Comparison of ENCODE assay signal across 1 cellular context in the genomic region with DNA sequence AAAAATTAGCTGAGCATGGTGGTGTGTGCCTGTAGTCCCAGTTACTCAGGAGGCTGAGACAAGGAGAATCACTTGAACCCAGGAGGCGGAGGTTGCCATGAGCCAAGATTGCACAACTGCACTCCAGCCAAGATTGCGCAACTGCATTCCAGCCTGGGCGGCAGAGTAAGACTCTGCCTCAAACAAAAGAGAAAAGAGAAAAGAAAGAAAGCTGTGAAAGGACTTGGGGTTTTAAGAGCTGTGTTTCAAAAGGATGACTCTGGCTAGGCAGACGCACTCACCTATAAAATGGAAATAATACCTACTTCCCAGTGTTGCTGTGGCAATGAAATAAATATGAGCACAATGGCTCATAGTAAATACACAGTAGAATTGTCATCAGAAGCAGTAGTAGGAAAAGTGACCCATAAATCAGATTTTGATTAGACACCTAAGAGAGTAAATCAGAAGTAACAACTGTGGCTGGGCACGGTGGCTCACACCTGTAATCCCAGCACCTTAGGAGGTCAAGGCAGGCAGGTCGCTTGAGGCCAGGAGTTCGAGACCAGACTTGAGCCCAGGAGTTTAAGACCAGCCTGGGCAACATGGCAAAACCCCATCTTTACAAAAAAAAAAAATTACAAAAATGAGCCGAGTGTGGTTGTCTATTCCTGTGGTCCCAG.
TF ChIP-seq lines count a peak whose summit lies in the region.

No MANE protein-coding gene starts in this region.

TF ChIP-seq in K562, 482 proteins besides CTCF, POLR2A, EP300 and RAD21 (continued from another document):
- TF ChIP-seq, protein P1, sequence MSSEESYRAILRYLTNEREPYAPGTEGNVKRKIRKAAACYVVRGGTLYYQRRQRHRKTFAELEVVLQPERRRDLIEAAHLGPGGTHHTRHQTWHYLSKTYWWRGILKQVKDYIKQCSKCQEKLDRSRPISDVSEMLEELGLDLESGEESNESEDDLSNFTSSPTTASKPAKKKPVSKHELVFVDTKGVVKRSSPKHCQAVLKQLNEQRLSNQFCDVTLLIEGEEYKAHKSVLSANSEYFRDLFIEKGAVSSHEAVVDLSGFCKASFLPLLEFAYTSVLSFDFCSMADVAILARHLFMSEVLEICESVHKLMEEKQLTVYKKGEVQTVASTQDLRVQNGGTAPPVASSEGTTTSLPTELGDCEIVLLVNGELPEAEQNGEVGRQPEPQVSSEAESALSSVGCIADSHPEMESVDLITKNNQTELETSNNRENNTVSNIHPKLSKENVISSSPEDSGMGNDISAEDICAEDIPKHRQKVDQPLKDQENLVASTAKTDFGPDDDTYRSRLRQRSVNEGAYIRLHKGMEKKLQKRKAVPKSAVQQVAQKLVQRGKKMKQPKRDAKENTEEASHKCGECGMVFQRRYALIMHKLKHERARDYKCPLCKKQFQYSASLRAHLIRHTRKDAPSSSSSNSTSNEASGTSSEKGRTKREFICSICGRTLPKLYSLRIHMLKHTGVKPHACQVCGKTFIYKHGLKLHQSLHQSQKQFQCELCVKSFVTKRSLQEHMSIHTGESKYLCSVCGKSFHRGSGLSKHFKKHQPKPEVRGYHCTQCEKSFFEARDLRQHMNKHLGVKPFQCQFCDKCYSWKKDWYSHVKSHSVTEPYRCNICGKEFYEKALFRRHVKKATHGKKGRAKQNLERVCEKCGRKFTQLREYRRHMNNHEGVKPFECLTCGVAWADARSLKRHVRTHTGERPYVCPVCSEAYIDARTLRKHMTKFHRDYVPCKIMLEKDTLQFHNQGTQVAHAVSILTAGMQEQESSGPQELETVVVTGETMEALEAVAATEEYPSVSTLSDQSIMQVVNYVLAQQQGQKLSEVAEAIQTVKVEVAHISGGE (CRISPR knock-in tag; IDR thresholded peaks at IDR 0.05): no peak
- TF ChIP-seq WHSC1 (IDR thresholded peaks at IDR 0.05; ENCODE audit: low read length): no peak
- TF ChIP-seq ATF7 (IDR thresholded peaks at IDR 0.05): 0 out of 2 replicates have a peak, but pooled peaks have one; percentile 34
- TF ChIP-seq, protein P2, sequence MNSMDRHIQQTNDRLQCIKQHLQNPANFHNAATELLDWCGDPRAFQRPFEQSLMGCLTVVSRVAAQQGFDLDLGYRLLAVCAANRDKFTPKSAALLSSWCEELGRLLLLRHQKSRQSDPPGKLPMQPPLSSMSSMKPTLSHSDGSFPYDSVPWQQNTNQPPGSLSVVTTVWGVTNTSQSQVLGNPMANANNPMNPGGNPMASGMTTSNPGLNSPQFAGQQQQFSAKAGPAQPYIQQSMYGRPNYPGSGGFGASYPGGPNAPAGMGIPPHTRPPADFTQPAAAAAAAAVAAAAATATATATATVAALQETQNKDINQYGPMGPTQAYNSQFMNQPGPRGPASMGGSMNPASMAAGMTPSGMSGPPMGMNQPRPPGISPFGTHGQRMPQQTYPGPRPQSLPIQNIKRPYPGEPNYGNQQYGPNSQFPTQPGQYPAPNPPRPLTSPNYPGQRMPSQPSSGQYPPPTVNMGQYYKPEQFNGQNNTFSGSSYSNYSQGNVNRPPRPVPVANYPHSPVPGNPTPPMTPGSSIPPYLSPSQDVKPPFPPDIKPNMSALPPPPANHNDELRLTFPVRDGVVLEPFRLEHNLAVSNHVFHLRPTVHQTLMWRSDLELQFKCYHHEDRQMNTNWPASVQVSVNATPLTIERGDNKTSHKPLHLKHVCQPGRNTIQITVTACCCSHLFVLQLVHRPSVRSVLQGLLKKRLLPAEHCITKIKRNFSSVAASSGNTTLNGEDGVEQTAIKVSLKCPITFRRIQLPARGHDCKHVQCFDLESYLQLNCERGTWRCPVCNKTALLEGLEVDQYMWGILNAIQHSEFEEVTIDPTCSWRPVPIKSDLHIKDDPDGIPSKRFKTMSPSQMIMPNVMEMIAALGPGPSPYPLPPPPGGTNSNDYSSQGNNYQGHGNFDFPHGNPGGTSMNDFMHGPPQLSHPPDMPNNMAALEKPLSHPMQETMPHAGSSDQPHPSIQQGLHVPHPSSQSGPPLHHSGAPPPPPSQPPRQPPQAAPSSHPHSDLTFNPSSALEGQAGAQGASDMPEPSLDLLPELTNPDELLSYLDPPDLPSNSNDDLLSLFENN (IDR thresholded peaks at IDR 0.05; ENCODE audit: low read depth in 2 of 2, low read length in 2 of 2): no peak
- no peak for TF ChIP-seq MCM5 (IDR thresholded peaks at IDR 0.05; ENCODE audit: low read depth)
- peak; percentile 99 for TF ChIP-seq CEBPG (CRISPR knock-in tag; IDR thresholded peaks at IDR 0.05)
- peak; percentile 99 to 100 for TF ChIP-seq CEBPG (tag; conservative IDR thresholded peaks at IDR 0.05 in 1 of 2, IDR thresholded peaks at IDR 0.05 in 1 of 2)
- peak; percentile 58; the same call in 1 of the 2 replicates for TF ChIP-seq SOX6 (IDR thresholded peaks at IDR 0.05)
- TF ChIP-seq, protein P3, sequence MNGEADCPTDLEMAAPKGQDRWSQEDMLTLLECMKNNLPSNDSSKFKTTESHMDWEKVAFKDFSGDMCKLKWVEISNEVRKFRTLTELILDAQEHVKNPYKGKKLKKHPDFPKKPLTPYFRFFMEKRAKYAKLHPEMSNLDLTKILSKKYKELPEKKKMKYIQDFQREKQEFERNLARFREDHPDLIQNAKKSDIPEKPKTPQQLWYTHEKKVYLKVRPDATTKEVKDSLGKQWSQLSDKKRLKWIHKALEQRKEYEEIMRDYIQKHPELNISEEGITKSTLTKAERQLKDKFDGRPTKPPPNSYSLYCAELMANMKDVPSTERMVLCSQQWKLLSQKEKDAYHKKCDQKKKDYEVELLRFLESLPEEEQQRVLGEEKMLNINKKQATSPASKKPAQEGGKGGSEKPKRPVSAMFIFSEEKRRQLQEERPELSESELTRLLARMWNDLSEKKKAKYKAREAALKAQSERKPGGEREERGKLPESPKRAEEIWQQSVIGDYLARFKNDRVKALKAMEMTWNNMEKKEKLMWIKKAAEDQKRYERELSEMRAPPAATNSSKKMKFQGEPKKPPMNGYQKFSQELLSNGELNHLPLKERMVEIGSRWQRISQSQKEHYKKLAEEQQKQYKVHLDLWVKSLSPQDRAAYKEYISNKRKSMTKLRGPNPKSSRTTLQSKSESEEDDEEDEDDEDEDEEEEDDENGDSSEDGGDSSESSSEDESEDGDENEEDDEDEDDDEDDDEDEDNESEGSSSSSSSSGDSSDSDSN (IDR thresholded peaks at IDR 0.05; ENCODE audit: borderline replicate concordance in 1 of 2, low read depth in 2 of 2, low read length in 2 of 2): no peak
- peak; percentile 22; the same call in 1 of the 2 replicates for TF ChIP-seq CXXC5 (CRISPR knock-in tag; IDR thresholded peaks at IDR 0.05)
- no peak for TF ChIP-seq ZKSCAN3 (CRISPR knock-in tag; IDR thresholded peaks at IDR 0.05)
- no peak for TF ChIP-seq ZNF444 (CRISPR knock-in tag; IDR thresholded peaks at IDR 0.05)
- TF ChIP-seq MAZ (CRISPR knock-in tag; conservative IDR thresholded peaks at IDR 0.05 in 1 of 2, IDR thresholded peaks at IDR 0.05 in 1 of 2): no peak
- TF ChIP-seq, protein P4, sequence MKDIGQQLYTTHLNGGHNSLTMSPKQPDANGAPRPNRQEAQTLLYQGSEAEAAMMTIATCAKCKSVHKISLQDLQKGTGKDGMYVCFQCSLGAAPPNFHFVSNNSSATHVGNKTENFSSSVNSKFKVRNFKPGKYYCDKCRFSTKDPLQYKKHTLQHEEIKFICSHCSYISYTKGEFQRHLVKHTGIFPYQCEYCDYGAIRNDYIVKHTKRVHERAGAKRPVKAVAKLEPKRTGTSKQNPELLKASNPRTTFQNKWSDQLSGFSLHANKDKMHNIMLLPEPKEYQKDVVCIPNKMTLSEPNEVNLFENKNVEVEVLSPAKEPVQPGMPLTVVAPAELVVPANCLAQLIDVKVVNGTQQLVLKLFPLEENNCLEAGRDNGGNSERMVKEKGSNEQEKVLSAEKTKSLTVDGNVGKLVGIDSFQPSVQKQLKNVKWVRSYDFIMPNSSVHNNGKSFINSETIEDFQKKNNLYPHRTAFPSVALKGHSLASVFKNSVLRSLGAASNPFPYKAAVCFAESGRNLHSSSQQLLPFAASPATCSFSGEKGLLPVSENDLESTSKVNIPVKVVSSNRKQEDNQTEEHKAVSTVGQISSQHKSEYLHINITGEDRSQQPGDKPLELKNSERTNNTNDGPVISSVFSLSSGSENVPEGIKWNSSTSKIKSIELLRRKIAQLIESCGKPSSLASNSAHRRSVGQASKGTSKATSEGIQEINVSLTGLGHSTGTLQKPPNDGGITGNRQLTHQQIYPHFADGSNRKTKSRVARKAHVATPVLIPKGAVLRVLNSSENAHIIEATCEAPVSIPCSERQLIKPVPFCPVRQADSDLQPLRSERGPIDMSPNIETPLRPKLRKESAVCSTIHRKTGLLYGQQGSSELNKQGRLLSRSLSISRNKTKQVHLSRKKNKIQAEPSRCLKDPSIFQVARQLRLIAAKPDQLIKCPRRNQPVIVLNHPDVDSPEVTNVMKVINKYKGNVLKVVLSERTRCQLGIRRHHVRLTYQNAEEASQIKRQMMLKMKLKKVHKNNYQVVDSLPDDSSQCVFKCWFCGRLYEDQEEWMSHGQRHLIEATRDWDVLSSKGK (CRISPR knock-in tag; IDR thresholded peaks at IDR 0.05): no peak
- no peak for TF ChIP-seq TFAM (CRISPR knock-in tag; conservative IDR thresholded peaks at IDR 0.05)
- no peak for TF ChIP-seq ZNF445 (CRISPR knock-in tag; IDR thresholded peaks at IDR 0.05; ENCODE audit: low read depth)
- 0 out of 4 replicates have a peak, but pooled peaks of 1 of the 2 experiments have one; percentile 42 for TF ChIP-seq KDM4B (IDR thresholded peaks at IDR 0.05; ENCODE audit: borderline replicate concordance in 2 of 2, low read depth in 1 of 2)
- TF ChIP-seq, protein P5, sequence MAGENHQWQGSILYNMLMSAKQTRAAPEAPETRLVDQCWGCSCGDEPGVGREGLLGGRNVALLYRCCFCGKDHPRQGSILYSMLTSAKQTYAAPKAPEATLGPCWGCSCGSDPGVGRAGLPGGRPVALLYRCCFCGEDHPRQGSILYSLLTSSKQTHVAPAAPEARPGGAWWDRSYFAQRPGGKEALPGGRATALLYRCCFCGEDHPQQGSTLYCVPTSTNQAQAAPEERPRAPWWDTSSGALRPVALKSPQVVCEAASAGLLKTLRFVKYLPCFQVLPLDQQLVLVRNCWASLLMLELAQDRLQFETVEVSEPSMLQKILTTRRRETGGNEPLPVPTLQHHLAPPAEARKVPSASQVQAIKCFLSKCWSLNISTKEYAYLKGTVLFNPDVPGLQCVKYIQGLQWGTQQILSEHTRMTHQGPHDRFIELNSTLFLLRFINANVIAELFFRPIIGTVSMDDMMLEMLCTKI (IDR thresholded peaks at IDR 0.05; ENCODE audit: partially characterized antibody): no peak
- TF ChIP-seq, protein P6, sequence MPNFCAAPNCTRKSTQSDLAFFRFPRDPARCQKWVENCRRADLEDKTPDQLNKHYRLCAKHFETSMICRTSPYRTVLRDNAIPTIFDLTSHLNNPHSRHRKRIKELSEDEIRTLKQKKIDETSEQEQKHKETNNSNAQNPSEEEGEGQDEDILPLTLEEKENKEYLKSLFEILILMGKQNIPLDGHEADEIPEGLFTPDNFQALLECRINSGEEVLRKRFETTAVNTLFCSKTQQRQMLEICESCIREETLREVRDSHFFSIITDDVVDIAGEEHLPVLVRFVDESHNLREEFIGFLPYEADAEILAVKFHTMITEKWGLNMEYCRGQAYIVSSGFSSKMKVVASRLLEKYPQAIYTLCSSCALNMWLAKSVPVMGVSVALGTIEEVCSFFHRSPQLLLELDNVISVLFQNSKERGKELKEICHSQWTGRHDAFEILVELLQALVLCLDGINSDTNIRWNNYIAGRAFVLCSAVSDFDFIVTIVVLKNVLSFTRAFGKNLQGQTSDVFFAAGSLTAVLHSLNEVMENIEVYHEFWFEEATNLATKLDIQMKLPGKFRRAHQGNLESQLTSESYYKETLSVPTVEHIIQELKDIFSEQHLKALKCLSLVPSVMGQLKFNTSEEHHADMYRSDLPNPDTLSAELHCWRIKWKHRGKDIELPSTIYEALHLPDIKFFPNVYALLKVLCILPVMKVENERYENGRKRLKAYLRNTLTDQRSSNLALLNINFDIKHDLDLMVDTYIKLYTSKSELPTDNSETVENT (CRISPR knock-in tag; IDR thresholded peaks at IDR 0.05): no peak
- TF ChIP-seq, protein P7, sequence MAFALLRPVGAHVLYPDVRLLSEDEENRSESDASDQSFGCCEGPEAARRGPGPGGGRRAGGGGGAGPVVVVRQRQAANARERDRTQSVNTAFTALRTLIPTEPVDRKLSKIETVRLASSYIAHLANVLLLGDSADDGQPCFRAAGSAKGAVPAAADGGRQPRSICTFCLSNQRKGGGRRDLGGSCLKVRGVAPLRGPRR (CRISPR knock-in tag; IDR thresholded peaks at IDR 0.05): no peak
- TF ChIP-seq, protein P8, sequence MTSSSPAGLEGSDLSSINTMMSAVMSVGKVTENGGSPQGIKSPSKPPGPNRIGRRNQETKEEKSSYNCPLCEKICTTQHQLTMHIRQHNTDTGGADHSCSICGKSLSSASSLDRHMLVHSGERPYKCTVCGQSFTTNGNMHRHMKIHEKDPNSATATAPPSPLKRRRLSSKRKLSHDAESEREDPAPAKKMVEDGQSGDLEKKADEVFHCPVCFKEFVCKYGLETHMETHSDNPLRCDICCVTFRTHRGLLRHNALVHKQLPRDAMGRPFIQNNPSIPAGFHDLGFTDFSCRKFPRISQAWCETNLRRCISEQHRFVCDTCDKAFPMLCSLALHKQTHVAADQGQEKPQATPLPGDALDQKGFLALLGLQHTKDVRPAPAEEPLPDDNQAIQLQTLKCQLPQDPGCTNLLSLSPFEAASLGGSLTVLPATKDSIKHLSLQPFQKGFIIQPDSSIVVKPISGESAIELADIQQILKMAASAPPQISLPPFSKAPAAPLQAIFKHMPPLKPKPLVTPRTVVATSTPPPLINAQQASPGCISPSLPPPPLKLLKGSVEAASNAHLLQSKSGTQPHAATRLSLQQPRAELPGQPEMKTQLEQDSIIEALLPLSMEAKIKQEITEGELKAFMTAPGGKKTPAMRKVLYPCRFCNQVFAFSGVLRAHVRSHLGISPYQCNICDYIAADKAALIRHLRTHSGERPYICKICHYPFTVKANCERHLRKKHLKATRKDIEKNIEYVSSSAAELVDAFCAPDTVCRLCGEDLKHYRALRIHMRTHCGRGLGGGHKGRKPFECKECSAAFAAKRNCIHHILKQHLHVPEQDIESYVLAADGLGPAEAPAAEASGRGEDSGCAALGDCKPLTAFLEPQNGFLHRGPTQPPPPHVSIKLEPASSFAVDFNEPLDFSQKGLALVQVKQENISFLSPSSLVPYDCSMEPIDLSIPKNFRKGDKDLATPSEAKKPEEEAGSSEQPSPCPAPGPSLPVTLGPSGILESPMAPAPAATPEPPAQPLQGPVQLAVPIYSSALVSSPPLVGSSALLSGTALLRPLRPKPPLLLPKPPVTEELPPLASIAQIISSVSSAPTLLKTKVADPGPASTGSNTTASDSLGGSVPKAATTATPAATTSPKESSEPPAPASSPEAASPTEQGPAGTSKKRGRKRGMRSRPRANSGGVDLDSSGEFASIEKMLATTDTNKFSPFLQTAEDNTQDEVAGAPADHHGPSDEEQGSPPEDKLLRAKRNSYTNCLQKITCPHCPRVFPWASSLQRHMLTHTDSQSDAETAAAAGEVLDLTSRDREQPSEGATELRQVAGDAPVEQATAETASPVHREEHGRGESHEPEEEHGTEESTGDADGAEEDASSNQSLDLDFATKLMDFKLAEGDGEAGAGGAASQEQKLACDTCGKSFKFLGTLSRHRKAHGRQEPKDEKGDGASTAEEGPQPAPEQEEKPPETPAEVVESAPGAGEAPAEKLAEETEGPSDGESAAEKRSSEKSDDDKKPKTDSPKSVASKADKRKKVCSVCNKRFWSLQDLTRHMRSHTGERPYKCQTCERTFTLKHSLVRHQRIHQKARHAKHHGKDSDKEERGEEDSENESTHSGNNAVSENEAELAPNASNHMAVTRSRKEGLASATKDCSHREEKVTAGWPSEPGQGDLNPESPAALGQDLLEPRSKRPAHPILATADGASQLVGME (CRISPR knock-in tag; IDR thresholded peaks at IDR 0.05): 0 out of 2 replicates have a peak, but pooled peaks have one; percentile 17
- TF ChIP-seq TEAD2 (tag; IDR thresholded peaks at IDR 0.05): peak; percentile 98
- TF ChIP-seq KDM1A (IDR thresholded peaks at IDR 0.05): peak in 1 of 2 experiments; percentile 36; a peak in 1 of 4 replicates
- TF ChIP-seq ZNF347 (CRISPR knock-in tag; IDR thresholded peaks at IDR 0.05; ENCODE audit: low read depth): no peak
- TF ChIP-seq TEAD1 (CRISPR knock-in tag; IDR thresholded peaks at IDR 0.05): peak; percentile 95 to 96
- no peak for TF ChIP-seq NCOR1 (IDR thresholded peaks at IDR 0.05)
- no peak for TF ChIP-seq ASH1L (IDR thresholded peaks at IDR 0.05; ENCODE audit: borderline replicate concordance, low read depth, partially characterized antibody)
